ENCODE assay signal across 11 cellular contexts in the genomic region with DNA sequence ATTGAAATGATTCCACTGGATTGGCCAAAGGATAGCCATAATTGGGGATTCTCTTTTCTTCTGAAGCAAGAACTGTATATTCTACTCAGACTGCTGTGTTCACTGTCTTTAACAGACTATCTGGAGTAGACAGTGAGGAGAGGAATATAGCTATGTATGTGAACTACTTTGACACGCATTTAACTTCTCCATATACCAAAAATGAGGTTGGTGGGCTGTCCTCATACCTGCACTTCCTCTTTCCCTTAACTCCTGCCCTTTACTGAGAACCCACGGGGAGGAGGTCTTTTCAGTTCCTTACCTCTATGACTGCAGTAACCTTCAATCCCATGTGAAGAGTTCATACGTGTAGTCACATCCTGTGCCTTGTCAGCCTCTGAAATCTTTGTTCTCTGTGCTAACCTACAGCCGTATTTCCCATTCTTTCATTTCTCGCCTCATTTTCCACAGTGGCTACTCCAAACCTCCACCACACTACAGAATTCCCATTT.
A peak's percentile ranks its signal among the peaks of the same experiment; 100 is the strongest.
DNase-seq lines count a peak whose midpoint lies in the region; ATAC-seq and TF ChIP-seq lines count a peak whose summit lies in the region.
"Had no signal": no experiment of that assay in that cellular context is flagged by ENCODE, and none has a peak within 500 bp of the region (broad histone marks: within the 10 kb centered on the region; RNA-seq: fewer than 3 reads in every experiment).

No MANE protein-coding gene starts in this region.

- no peaks in the 10 kb centered on the region for H3K36me3 ChIP-seq in breast epithelium
- H3K36me3 ChIP-seq: colonic mucosa, right lobe of liver had no signal

- no peaks in the 10 kb centered on the region for H3K27me3 Mint-ChIP-seq in central memory CD8-positive, alpha-beta T cell

- no peaks in the 10 kb centered on the region for H3K4me1 Mint-ChIP-seq in central memory CD8-positive, alpha-beta T cell

- no peaks in the 10 kb centered on the region for H3K27me3 ChIP-seq in breast epithelium
- H3K27me3 ChIP-seq: colonic mucosa, right lobe of liver had no signal

- H3K36me3 Mint-ChIP-seq in central memory CD8-positive, alpha-beta T cell (ENCODE audit: insufficient read depth) = no peaks in the 10 kb centered on the region

- no peak overlapping the region for H3K4me3 ChIP-seq in breast epithelium
- H3K4me3 ChIP-seq: colonic mucosa, right lobe of liver had no signal

- no peak overlapping the region for H3K27ac ChIP-seq in breast epithelium
- H3K27ac ChIP-seq: colonic mucosa, right lobe of liver had no signal

- TF ChIP-seq CTCF in breast epithelium (IDR thresholded peaks at IDR 0.05) = no peak

- no peak overlapping the region for H3K27ac Mint-ChIP-seq in central memory CD8-positive, alpha-beta T cell (ENCODE audit: low read depth)

- H3K4me1 ChIP-seq in breast epithelium = no peaks in the 10 kb centered on the region
- H3K4me1 ChIP-seq: colonic mucosa had no signal

- no peak overlapping the region for H3K4me3 Mint-ChIP-seq in central memory CD8-positive, alpha-beta T cell

- H3K9me3 ChIP-seq in breast epithelium = no peaks in the 10 kb centered on the region
- H3K9me3 ChIP-seq: colonic mucosa, right lobe of liver had no signal

- peaks cover 7% of the 10 kb centered on the region for H3K9me3 Mint-ChIP-seq in central memory CD8-positive, alpha-beta T cell

- intact Hi-C loops in breast epithelium (cut with DNase I; ENCODE audit: low total_unique reads) = no loop called here

- TF ChIP-seq POLR2A in breast epithelium (IDR thresholded peaks at IDR 0.05) = no peak

- DNase-seq in central memory CD8-positive, alpha-beta T cell (ENCODE audit: low spot score in 2 of 2) = no peak
- DNase-seq in breast epithelium (ENCODE audit: low spot score in 2 of 2) = no peak
- DNase-seq in NCI-H446 (lab: John Stamatoyannopoulos, UW) = no peak
- DNase-seq in activated gamma-delta T cell treated with Interleukin-2 at 50 U/mL for 16 hours = no peak
- no peak for DNase-seq in NCI-H1105 (lab: John Stamatoyannopoulos, UW)
- DNase-seq: colonic mucosa, NCI-H1694, right lobe of liver had no signal

- ATAC-seq in GM18858 (IDR thresholded peaks at IDR 0.05; ENCODE audit: unreplicated experiment) = peak; percentile 60
- peak; percentile 74 for ATAC-seq in GM21526 (IDR thresholded peaks at IDR 0.05; ENCODE audit: low FRiP score, unreplicated experiment)
- peak; percentile 63 for ATAC-seq in HG03432 (IDR thresholded peaks at IDR 0.05; ENCODE audit: unreplicated experiment)
- ATAC-seq in central memory CD8-positive, alpha-beta T cell (replicated peaks; ENCODE audit: extremely low read depth, poor library complexity, severe bottlenecking) = peak; percentile 42
